8 cellular contexts compared by ENCODE assay signal in genomic region chr1:94926915-94927404, GRCh38. TPM values are rescaled to one million over a fixed set of nuclear protein-coding genes. Genes with fewer than 3 reads are reported as not detected.
DNase-seq lines count a peak whose midpoint lies in the region; ATAC-seq and TF ChIP-seq lines count a peak whose summit lies in the region.

TSS of gene CNN3 (minus strand) at chr1:94927110. CDS start at chr1:94926894, 216 bp downstream.

- peak in 15 of 56 donors; percentile 1 to 30 (median 15) for TF ChIP-seq CTCF in dorsolateral prefrontal cortex (IDR thresholded peaks at IDR 0.05 in 54 of 56, conservative IDR thresholded peaks at IDR 0.05 in 2 of 56; ENCODE audit: low read depth in 1 of 56, partially characterized antibody in 56 of 56)
- TF ChIP-seq CTCF in liver (IDR thresholded peaks at IDR 0.05; ENCODE audit: low read depth, low read length, missing input control): no peak

- CTCF ChIA-PET in activated CD4-positive, alpha-beta memory T cell treated with anti-CD3 and anti-CD28 coated beads for 36 hours (lab: Charles Lee): no interaction called here

- H3K27me3 ChIP-seq in dorsolateral prefrontal cortex (no peaks in the 10 kb centered on the region), liver (ENCODE audit: control insufficient read depth in 4 of 4, insufficient read depth in 4 of 4, low read length in 3 of 4) (no peaks in the 10 kb centered on the region)

- intact Hi-C loops in activated CD4-positive, alpha-beta memory T cell treated with anti-CD3 and anti-CD28 coated beads for 36 hours (cut with micrococcal nuclease): loop anchor here (5.0 to 10.0 kb wide), 2 partner anchors 115 to 308 kb away; partner anchors contain the start of gene RWDD3
- intact Hi-C loops in dorsolateral prefrontal cortex (cut with DNase I): loop anchor here (1.0 to 5.0 kb wide), 6 partner anchors 55 to 306 kb away; partner anchors contain the start of gene RWDD3 (in 1 of the 2)

- no peaks in the 10 kb centered on the region for H3K36me3 ChIP-seq in liver (ENCODE audit: control insufficient read depth in 4 of 4, insufficient read depth in 3 of 4, low read depth in 1 of 4, low read length in 3 of 4)

- ATAC-seq in GM18858 (IDR thresholded peaks at IDR 0.05; ENCODE audit: unreplicated experiment): peak; percentile 83
- peak; percentile 79 for ATAC-seq in HG03045 (IDR thresholded peaks at IDR 0.05; ENCODE audit: unreplicated experiment)

- H3K27ac ChIP-seq in dorsolateral prefrontal cortex (peak within 1 kb of the TSS; percentile 75 to 100 (median 98)), liver (ENCODE audit: low read depth in 1 of 2, low read length in 2 of 2) (peak within 1 kb of the TSS; percentile 99)

- H3K36me3 Mint-ChIP-seq in activated CD4-positive, alpha-beta memory T cell treated with anti-CD3 and anti-CD28 coated beads for 36 hours: no peaks in the 10 kb centered on the region

- peaks cover 2 to 51% (median 21%) of the 10 kb centered on the region in 4 donors for H3K4me1 ChIP-seq in liver (ENCODE audit: control insufficient read depth in 4 of 4, insufficient read depth in 4 of 4, low read length in 3 of 4)

- H3K4me3 ChIP-seq in dorsolateral prefrontal cortex (peak within 1 kb of the TSS; percentile 67 to 96 (median 88)), liver (ENCODE audit: low read depth in 1 of 3, low read length in 3 of 3) (peak within 1 kb of the TSS; percentile 72 to 91 (median 85))

- DNase-seq in NCI-H2171 treated with DMSO at 0.1 percent for 48 hours (lab: John Stamatoyannopoulos, UW) (peak; percentile 63), dorsolateral prefrontal cortex (peak; percentile 87 to 96 (median 92)), RPMI8226 (no peak)
- DNase-seq in activated CD4-positive, alpha-beta memory T cell treated with anti-CD3 and anti-CD28 coated beads for 36 hours: peak; percentile 77
- DNase-seq in stimulated activated CD4-positive, alpha-beta T cell treated with anti-CD3 and anti-CD28 coated beads, Interleukin-2, amount 100 ng/mL, for 48 hours: peak; percentile 37 to 53

- under 1% methylated on average over 57 of the region's 57 CpGs for WGBS in liver

- POLR2A ChIA-PET in activated CD4-positive, alpha-beta memory T cell treated with anti-CD3 and anti-CD28 coated beads for 36 hours (lab: Charles Lee): no interaction called here

- peak within 1 kb of the TSS; percentile 74 for H3K4me3 Mint-ChIP-seq in activated CD4-positive, alpha-beta memory T cell treated with anti-CD3 and anti-CD28 coated beads for 36 hours

- peaks cover 14% of the 10 kb centered on the region for H3K4me1 Mint-ChIP-seq in activated CD4-positive, alpha-beta memory T cell treated with anti-CD3 and anti-CD28 coated beads for 36 hours (ENCODE audit: low read depth)

- peak within 1 kb of the TSS; percentile 77 to 90 for H3K9ac ChIP-seq in liver (ENCODE audit: low read depth in 1 of 2, low read length in 2 of 2)

- H3K9me3 ChIP-seq in liver (ENCODE audit: control insufficient read depth in 4 of 4, low read length in 3 of 4): no peaks in the 10 kb centered on the region

- peaks cover 29% of the 10 kb centered on the region for H3K27me3 Mint-ChIP-seq in activated CD4-positive, alpha-beta memory T cell treated with anti-CD3 and anti-CD28 coated beads for 36 hours

- no peak within 1 kb of the TSS for H3K27ac Mint-ChIP-seq in activated CD4-positive, alpha-beta memory T cell treated with anti-CD3 and anti-CD28 coated beads for 36 hours

- H3K9me3 Mint-ChIP-seq in activated CD4-positive, alpha-beta memory T cell treated with anti-CD3 and anti-CD28 coated beads for 36 hours: no peaks in the 10 kb centered on the region

- peak in 1 of 2 donors; percentile 31 for TF ChIP-seq RAD21 in liver (IDR thresholded peaks at IDR 0.05)

TF ChIP-seq in liver, 16 proteins besides CTCF, POLR2A, EP300 and RAD21:
- peak; percentile 89 to 98 for TF ChIP-seq EGR1 (IDR thresholded peaks at IDR 0.05; ENCODE audit: low read depth in 2 of 2)
- no peak for TF ChIP-seq ATF3 (IDR thresholded peaks at IDR 0.05)
- TF ChIP-seq MAX (IDR thresholded peaks at IDR 0.05): no peak
- TF ChIP-seq RXRA (IDR thresholded peaks at IDR 0.05): no peak
- peak; percentile 85 for TF ChIP-seq TAF1 (conservative IDR thresholded peaks at IDR 0.05)
- TF ChIP-seq FOXA2 (IDR thresholded peaks at IDR 0.05): no peak
- peak; percentile 30 for TF ChIP-seq SP1 (IDR thresholded peaks at IDR 0.05)
- no peak for TF ChIP-seq NR2F2 (IDR thresholded peaks at IDR 0.05)
- TF ChIP-seq YY1 (IDR thresholded peaks at IDR 0.05): no peak
- no peak for TF ChIP-seq HNF4G (IDR thresholded peaks at IDR 0.05)
- TF ChIP-seq JUND (IDR thresholded peaks at IDR 0.05): no peak
- no peak for TF ChIP-seq FOXA1 (IDR thresholded peaks at IDR 0.05)
- no peak for TF ChIP-seq ZBTB33 (IDR thresholded peaks at IDR 0.05)
- no peak for TF ChIP-seq HNF4A (conservative IDR thresholded peaks at IDR 0.05)
- TF ChIP-seq GABPA (IDR thresholded peaks at IDR 0.05 in 1 of 2, conservative IDR thresholded peaks at IDR 0.05 in 1 of 2): no peak
- TF ChIP-seq REST (IDR thresholded peaks at IDR 0.05): peak; percentile 77

RNA-seq across cellular contexts. Expression of gene CNN3, which starts in this region (rescaled TPM):
- 1 to 10 TPM; 3.9 to 4.6 TPM for total RNA-seq in activated CD4-positive, alpha-beta memory T cell treated with anti-CD3 and anti-CD28 coated beads for 36 hours
- total RNA-seq in dorsolateral prefrontal cortex (100 to 1,000 TPM in 118 of 120 experiments, 10 to 100 TPM in 2; 91.8 to 419 (median 154) TPM), liver (10 to 100 TPM; 43.9 to 87.4 TPM)
- 10 to 100 TPM; 66.8 to 72.3 TPM for polyA plus RNA-seq in liver

Comparison
In these comparisons a context has a peak if more than half of its experiments do, and no peak if none do; other contexts are left out.
1. RNA of gene CNN3 (total RNA-seq): 91.8 to 419 TPM in dorsolateral prefrontal cortex and 43.9 to 87.4 TPM in liver; 3.9 to 4.6 TPM in activated CD4-positive, alpha-beta memory T cell treated with anti-CD3 and anti-CD28 coated beads for 36 hours; every median in the first group is over 4 times any median in the second.